Comparison of ENCODE assay signal across 2 cellular contexts in the genomic region with DNA sequence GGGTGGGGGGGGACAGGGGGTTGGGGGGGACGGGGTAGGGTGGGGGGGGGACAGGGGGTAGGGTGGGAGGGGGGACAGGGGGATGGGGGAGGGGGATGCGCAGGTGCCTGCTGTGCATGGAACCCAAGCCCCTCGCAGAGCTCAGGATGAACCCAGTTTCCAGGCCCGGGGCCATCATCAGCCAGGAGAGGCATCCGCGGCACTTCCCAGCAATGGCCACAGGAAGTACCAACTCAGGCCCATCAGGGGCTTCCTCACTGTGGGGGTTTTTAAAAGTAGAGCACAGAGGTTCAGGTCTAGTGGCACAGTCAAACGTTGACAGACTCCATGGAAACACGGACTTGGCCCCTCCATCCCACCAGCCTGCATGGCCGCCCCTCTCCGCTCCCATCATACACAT.
TF ChIP-seq lines count a peak whose summit lies in the region.

No MANE protein-coding gene starts in this region.

TF ChIP-seq in HEK293, 187 proteins besides CTCF, POLR2A, EP300 and RAD21 (continued from another document):
- TF ChIP-seq, protein P1, sequence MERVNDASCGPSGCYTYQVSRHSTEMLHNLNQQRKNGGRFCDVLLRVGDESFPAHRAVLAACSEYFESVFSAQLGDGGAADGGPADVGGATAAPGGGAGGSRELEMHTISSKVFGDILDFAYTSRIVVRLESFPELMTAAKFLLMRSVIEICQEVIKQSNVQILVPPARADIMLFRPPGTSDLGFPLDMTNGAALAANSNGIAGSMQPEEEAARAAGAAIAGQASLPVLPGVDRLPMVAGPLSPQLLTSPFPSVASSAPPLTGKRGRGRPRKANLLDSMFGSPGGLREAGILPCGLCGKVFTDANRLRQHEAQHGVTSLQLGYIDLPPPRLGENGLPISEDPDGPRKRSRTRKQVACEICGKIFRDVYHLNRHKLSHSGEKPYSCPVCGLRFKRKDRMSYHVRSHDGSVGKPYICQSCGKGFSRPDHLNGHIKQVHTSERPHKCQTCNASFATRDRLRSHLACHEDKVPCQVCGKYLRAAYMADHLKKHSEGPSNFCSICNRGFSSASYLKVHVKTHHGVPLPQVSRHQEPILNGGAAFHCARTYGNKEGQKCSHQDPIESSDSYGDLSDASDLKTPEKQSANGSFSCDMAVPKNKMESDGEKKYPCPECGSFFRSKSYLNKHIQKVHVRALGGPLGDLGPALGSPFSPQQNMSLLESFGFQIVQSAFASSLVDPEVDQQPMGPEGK (tag by site-specific recombination; IDR thresholded peaks at IDR 0.05), result peak; percentile 81

TF ChIP-seq in GM23338, 12 proteins besides CTCF, POLR2A, EP300 and RAD21 (continued from another document):
- TF ChIP-seq, protein P2, sequence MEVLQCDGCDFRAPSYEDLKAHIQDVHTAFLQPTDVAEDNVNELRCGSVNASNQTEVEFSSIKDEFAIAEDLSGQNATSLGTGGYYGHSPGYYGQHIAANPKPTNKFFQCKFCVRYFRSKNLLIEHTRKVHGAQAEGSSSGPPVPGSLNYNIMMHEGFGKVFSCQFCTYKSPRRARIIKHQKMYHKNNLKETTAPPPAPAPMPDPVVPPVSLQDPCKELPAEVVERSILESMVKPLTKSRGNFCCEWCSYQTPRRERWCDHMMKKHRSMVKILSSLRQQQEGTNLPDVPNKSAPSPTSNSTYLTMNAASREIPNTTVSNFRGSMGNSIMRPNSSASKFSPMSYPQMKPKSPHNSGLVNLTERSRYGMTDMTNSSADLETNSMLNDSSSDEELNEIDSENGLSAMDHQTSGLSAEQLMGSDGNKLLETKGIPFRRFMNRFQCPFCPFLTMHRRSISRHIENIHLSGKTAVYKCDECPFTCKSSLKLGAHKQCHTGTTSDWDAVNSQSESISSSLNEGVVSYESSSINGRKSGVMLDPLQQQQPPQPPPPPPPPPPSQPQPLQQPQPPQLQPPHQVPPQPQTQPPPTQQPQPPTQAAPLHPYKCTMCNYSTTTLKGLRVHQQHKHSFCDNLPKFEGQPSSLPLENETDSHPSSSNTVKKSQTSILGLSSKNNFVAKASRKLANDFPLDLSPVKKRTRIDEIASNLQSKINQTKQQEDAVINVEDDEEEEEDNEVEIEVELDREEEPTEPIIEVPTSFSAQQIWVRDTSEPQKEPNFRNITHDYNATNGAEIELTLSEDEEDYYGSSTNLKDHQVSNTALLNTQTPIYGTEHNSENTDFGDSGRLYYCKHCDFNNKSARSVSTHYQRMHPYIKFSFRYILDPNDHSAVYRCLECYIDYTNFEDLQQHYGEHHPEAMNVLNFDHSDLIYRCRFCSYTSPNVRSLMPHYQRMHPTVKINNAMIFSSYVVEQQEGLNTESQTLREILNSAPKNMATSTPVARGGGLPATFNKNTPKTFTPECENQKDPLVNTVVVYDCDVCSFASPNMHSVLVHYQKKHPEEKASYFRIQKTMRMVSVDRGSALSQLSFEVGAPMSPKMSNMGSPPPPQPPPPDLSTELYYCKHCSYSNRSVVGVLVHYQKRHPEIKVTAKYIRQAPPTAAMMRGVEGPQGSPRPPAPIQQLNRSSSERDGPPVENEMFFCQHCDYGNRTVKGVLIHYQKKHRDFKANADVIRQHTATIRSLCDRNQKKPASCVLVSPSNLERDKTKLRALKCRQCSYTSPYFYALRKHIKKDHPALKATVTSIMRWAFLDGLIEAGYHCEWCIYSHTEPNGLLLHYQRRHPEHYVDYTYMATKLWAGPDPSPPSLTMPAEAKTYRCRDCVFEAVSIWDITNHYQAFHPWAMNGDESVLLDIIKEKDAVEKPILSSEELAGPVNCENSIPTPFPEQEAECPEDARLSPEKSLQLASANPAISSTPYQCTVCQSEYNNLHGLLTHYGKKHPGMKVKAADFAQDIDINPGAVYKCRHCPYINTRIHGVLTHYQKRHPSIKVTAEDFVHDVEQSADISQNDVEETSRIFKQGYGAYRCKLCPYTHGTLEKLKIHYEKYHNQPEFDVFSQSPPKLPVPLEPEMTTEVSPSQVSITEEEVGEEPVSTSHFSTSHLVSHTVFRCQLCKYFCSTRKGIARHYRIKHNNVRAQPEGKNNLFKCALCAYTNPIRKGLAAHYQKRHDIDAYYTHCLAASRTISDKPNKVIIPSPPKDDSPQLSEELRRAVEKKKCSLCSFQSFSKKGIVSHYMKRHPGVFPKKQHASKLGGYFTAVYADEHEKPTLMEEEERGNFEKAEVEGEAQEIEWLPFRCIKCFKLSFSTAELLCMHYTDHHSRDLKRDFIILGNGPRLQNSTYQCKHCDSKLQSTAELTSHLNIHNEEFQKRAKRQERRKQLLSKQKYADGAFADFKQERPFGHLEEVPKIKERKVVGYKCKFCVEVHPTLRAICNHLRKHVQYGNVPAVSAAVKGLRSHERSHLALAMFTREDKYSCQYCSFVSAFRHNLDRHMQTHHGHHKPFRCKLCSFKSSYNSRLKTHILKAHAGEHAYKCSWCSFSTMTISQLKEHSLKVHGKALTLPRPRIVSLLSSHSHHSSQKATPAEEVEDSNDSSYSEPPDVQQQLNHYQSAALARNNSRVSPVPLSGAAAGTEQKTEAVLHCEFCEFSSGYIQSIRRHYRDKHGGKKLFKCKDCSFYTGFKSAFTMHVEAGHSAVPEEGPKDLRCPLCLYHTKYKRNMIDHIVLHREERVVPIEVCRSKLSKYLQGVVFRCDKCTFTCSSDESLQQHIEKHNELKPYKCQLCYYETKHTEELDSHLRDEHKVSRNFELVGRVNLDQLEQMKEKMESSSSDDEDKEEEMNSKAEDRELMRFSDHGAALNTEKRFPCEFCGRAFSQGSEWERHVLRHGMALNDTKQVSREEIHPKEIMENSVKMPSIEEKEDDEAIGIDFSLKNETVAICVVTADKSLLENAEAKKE (CRISPR knock-in tag; IDR thresholded peaks at IDR 0.05), result no peak
- no peak for TF ChIP-seq ZNF331 (CRISPR knock-in tag; IDR thresholded peaks at IDR 0.05; ENCODE audit: low read depth)
- TF ChIP-seq ZNF114 (CRISPR knock-in tag; IDR thresholded peaks at IDR 0.05), result no peak
- TF ChIP-seq, protein P3, sequence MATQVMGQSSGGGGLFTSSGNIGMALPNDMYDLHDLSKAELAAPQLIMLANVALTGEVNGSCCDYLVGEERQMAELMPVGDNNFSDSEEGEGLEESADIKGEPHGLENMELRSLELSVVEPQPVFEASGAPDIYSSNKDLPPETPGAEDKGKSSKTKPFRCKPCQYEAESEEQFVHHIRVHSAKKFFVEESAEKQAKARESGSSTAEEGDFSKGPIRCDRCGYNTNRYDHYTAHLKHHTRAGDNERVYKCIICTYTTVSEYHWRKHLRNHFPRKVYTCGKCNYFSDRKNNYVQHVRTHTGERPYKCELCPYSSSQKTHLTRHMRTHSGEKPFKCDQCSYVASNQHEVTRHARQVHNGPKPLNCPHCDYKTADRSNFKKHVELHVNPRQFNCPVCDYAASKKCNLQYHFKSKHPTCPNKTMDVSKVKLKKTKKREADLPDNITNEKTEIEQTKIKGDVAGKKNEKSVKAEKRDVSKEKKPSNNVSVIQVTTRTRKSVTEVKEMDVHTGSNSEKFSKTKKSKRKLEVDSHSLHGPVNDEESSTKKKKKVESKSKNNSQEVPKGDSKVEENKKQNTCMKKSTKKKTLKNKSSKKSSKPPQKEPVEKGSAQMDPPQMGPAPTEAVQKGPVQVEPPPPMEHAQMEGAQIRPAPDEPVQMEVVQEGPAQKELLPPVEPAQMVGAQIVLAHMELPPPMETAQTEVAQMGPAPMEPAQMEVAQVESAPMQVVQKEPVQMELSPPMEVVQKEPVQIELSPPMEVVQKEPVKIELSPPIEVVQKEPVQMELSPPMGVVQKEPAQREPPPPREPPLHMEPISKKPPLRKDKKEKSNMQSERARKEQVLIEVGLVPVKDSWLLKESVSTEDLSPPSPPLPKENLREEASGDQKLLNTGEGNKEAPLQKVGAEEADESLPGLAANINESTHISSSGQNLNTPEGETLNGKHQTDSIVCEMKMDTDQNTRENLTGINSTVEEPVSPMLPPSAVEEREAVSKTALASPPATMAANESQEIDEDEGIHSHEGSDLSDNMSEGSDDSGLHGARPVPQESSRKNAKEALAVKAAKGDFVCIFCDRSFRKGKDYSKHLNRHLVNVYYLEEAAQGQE (IDR thresholded peaks at IDR 0.05; ENCODE audit: unreplicated experiment), result no peak
- no peak for TF ChIP-seq JUNB (IDR thresholded peaks at IDR 0.05; ENCODE audit: unreplicated experiment)
- TF ChIP-seq, protein P4, sequence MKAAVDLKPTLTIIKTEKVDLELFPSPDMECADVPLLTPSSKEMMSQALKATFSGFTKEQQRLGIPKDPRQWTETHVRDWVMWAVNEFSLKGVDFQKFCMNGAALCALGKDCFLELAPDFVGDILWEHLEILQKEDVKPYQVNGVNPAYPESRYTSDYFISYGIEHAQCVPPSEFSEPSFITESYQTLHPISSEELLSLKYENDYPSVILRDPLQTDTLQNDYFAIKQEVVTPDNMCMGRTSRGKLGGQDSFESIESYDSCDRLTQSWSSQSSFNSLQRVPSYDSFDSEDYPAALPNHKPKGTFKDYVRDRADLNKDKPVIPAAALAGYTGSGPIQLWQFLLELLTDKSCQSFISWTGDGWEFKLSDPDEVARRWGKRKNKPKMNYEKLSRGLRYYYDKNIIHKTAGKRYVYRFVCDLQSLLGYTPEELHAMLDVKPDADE (IDR thresholded peaks at IDR 0.05), result no peak
- no peak for TF ChIP-seq NANOG (IDR thresholded peaks at IDR 0.05; ENCODE audit: borderline replicate concordance)
